Comparison of ENCODE assay signal across 7 cellular contexts in the genomic region with DNA sequence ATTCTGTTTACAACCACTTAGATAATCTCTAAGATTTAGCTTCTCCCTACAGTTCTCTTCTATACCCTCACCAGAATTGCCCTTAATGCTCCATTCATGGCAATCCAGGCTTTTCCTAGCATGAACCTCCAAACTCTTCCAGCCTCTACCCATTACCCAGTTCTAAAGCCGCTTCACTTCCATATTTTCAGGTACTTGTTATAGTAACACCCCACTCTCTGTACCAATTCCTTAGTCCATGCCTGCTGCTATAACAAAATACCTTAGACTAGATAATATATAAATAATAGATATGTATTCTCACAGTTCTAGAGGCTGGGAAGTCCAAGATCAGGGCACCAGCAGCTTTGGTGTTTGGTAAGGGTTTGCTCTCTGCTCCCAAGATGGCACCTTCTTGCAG. TPM values are rescaled to one million over a fixed set of nuclear protein-coding genes. Genes with fewer than 3 reads are reported as not detected.
"Had no signal": no experiment of that assay in that cellular context is flagged by ENCODE, and none has a peak within 500 bp of the region (broad histone marks: within the 10 kb centered on the region; RNA-seq: fewer than 3 reads in every experiment).

No MANE protein-coding gene starts in this region.

- H3K4me2 ChIP-seq: KMS-11 had no signal

- H3K27ac ChIP-seq: HL-60, KMS-11 had no signal

- DNase-seq: IMR-90, KBM-7, KG1 had no signal

- FAIRE-seq: HepG2, HTR-8/SVneo had no signal

- H3K9ac ChIP-seq: KMS-11 had no signal

- ATAC-seq: HepG2 had no signal

RNA-seq across cellular contexts. Expression of gene TRERF1, which starts 16.5 kb away (rescaled TPM):
- polyA plus RNA-seq: HepG2 had no signal
